ENCODE assay signal across 32 cellular contexts in genomic region chr11:114617157-114618124, GRCh38. TPM values are rescaled to one million over a fixed set of nuclear protein-coding genes. Genes with fewer than 3 reads are reported as not detected.
"Had no signal": no experiment of that assay in that cellular context is flagged by ENCODE, and none has a peak within 500 bp of the region (broad histone marks: within the 10 kb centered on the region; RNA-seq: fewer than 3 reads in every experiment).

No MANE protein-coding gene starts in this region.

- H3K27me3 ChIP-seq: dorsolateral prefrontal cortex, foreskin keratinocyte, gastroesophageal sphincter, heart left ventricle, hepatocyte, neutrophil, testis, tibial artery had no signal

- FAIRE-seq: kidney had no signal

- H3K27ac ChIP-seq: dorsolateral prefrontal cortex, epithelial cell of prostate, foreskin keratinocyte, gastroesophageal sphincter, heart left ventricle, hepatocyte, neutrophil, parathyroid adenoma, testis, tibial artery had no signal

- H3K4me3 ChIP-seq: dorsolateral prefrontal cortex, gastroesophageal sphincter, heart left ventricle, hepatocyte, lung, mucosa of descending colon, smooth muscle cell, testis, tibial artery had no signal

- H3K4me1 ChIP-seq: foreskin keratinocyte, gastroesophageal sphincter, heart left ventricle, parathyroid adenoma, testis, tibial artery had no signal

- ATAC-seq: esophagus mucosa; foreskin keratinocyte; gastroesophageal sphincter; heart left ventricle; left lobe of liver; natural killer cell treated with Interleukin-12 subunit alpha and Interleukin-12 subunit beta and Interleukin-15 and Interleukin-18, amount 100 ng/mL, for 72 hours; sciatic nerve had no signal

- DNase-seq: dorsolateral prefrontal cortex; effector CD4-positive, alpha-beta T cell; foreskin keratinocyte; heart left ventricle; kidney; naive B cell; stimulated activated CD4-positive, alpha-beta T cell treated with anti-CD3 and anti-CD28 coated beads, Interleukin-12 subunit alpha, Interleukin-12 subunit beta, amount 100 ng/mL, for 4 hours; stimulated activated CD4-positive, alpha-beta T cell treated with anti-CD3 and anti-CD28 coated beads, Interleukin-1b, Interleukin-23, amount 100 ng/mL, for 48 hours; stimulated activated CD4-positive, alpha-beta T cell treated with anti-CD3 and anti-CD28 coated beads, Interleukin-4, amount 100 ng/mL, for 1 hour; stimulated activated CD8-positive, alpha-beta memory T cell treated with anti-CD3 and anti-CD28 coated beads, Interleukin-4, amount 100 ng/mL, for 48 hours; stimulated activated naive CD4-positive, alpha-beta T cell treated with Interleukin-2 at 50 U/mL for 16 hours; substantia nigra; testis; tibial artery had no signal

- H3K9me3 ChIP-seq: testis, tibial artery had no signal

- H3K36me3 ChIP-seq: gastroesophageal sphincter, heart left ventricle, neutrophil, tibial artery had no signal

RNA-seq across cellular contexts. Expression of gene NXPE4, which starts 21.9 kb away (rescaled TPM):
- total RNA-seq: dorsolateral prefrontal cortex; esophagus mucosa; fibroblast of lung; foreskin keratinocyte; heart left ventricle; left lobe of liver; liver; lung; natural killer cell treated with Interleukin-12 subunit alpha and Interleukin-12 subunit beta and Interleukin-15 and Interleukin-18, amount 100 ng/mL, for 72 hours; neural crest cell; omental fat pad; progenitor cell of endocrine pancreas; sciatic nerve; smooth muscle cell; testis; urinary bladder had no signal
- polyA plus RNA-seq: fibroblast of lung, foreskin keratinocyte, heart left ventricle, liver, lung, smooth muscle cell, urinary bladder had no signal

RNA-seq across cellular contexts. Expression of gene NXPE1, which starts 57.8 kb away (rescaled TPM):
- total RNA-seq: dorsolateral prefrontal cortex; esophagus mucosa; fibroblast of lung; foreskin keratinocyte; gastroesophageal sphincter; left lobe of liver; liver; lung; natural killer cell treated with Interleukin-12 subunit alpha and Interleukin-12 subunit beta and Interleukin-15 and Interleukin-18, amount 100 ng/mL, for 72 hours; neural crest cell; omental fat pad; progenitor cell of endocrine pancreas; sciatic nerve; smooth muscle cell; urinary bladder had no signal
- polyA plus RNA-seq: fibroblast of lung, foreskin keratinocyte, hepatocyte, liver, lung, smooth muscle cell had no signal
